In genomic region chr2:27582695-27583389, GRCh38 we compare ENCODE assay signal across 8 cellular contexts. TPM values are rescaled to one million over a fixed set of nuclear protein-coding genes. Genes with fewer than 3 reads are reported as not detected.
DNase-seq lines count a peak whose midpoint lies in the region; ATAC-seq and TF ChIP-seq lines count a peak whose summit lies in the region.

ZNF512 (plus strand) TSS chr2:27583042; CDS start chr2:27583113, 71 bp downstream.

- POLR2A ChIA-PET in CD4-positive, alpha-beta T cell (lab: Charles Lee): interaction anchor here (0.7 to 1.5 kb wide), 5 partner anchors 46 to 1549 kb away, joined by 3 to 5 read pairs (median 3); partner anchors contain the start of genes CCDC121, GPN1, NRBP1 and RAB10
- POLR2A ChIA-PET in activated CD4-positive, alpha-beta memory T cell treated with anti-CD3 and anti-CD28 coated beads, Interleukin-2, amount 10 ng/mL, durations not matched to agents 7 days and 5 days (lab: Charles Lee): interaction anchor here (0.7 to 2.2 kb wide), 8 partner anchors 8 to 261 kb away, joined by 3 to 17 read pairs (median 4); partner anchors contain the start of genes CCDC121, GPN1, NRBP1 and SLC4A1AP

- no peaks in the 10 kb centered on the region for H3K27me3 ChIP-seq in CD4-positive, alpha-beta T cell (ENCODE audit: control insufficient read depth, insufficient read depth, low read length)
- no peaks in the 10 kb centered on the region for H3K27me3 ChIP-seq in lower lobe of right lung (ENCODE audit: low read depth)

- H3K4me1 Mint-ChIP-seq in CD4-positive, alpha-beta T cell (ENCODE audit: low read depth): peaks cover 54% of the 10 kb centered on the region
- peaks cover 49% of the 10 kb centered on the region for H3K4me1 Mint-ChIP-seq in activated CD4-positive, alpha-beta memory T cell treated with anti-CD3 and anti-CD28 coated beads, Interleukin-2, amount 10 ng/mL, durations not matched to agents 7 days and 5 days

- peaks cover 42% of the 10 kb centered on the region for H3K36me3 Mint-ChIP-seq in CD4-positive, alpha-beta T cell (ENCODE audit: low read depth)
- peaks cover 39% of the 10 kb centered on the region for H3K36me3 Mint-ChIP-seq in activated CD4-positive, alpha-beta memory T cell treated with anti-CD3 and anti-CD28 coated beads, Interleukin-2, amount 10 ng/mL, durations not matched to agents 7 days and 5 days (ENCODE audit: low read depth)

- H3K27me3 Mint-ChIP-seq in CD4-positive, alpha-beta T cell: no peaks in the 10 kb centered on the region
- peaks cover 7% of the 10 kb centered on the region for H3K27me3 Mint-ChIP-seq in activated CD4-positive, alpha-beta memory T cell treated with anti-CD3 and anti-CD28 coated beads, Interleukin-2, amount 10 ng/mL, durations not matched to agents 7 days and 5 days

- peak within 1 kb of the TSS; percentile 92 for H3K27ac Mint-ChIP-seq in CD4-positive, alpha-beta T cell
- H3K27ac Mint-ChIP-seq in activated CD4-positive, alpha-beta memory T cell treated with anti-CD3 and anti-CD28 coated beads, Interleukin-2, amount 10 ng/mL, durations not matched to agents 7 days and 5 days: peak within 1 kb of the TSS; percentile 91

- H3K9me3 ChIP-seq in CD4-positive, alpha-beta T cell (ENCODE audit: control insufficient read depth, low read length): peaks cover 10% of the 10 kb centered on the region
- H3K9me3 ChIP-seq in lower lobe of right lung: no peaks in the 10 kb centered on the region

- peak within 1 kb of the TSS; percentile 56 for H3K27ac ChIP-seq in CD4-positive, alpha-beta T cell (ENCODE audit: low read depth, low read length)
- peak within 1 kb of the TSS; percentile 75 for H3K27ac ChIP-seq in lower lobe of right lung

- peaks cover 22% of the 10 kb centered on the region for H3K4me1 ChIP-seq in lower lobe of right lung

- intact Hi-C loops in CD4-positive, alpha-beta T cell (cut with DNase I, micrococcal nuclease): loop anchor here (1.0 to 10.0 kb wide), 7 partner anchors 44 to 261 kb away; partner anchors contain the start of genes CCDC121 (in 2 of the 2), GPN1 (in 2 of the 2), IFT172 (in 1 of the 2) and MPV17 (in 1 of the 2)
- intact Hi-C loops in lower lobe of right lung (cut with DNase I): no loop called here

- CTCF ChIA-PET in CD4-positive, alpha-beta T cell (lab: Charles Lee): no interaction called here
- CTCF ChIA-PET in activated CD4-positive, alpha-beta memory T cell treated with anti-CD3 and anti-CD28 coated beads, Interleukin-2, amount 10 ng/mL, durations not matched to agents 7 days and 5 days (lab: Charles Lee): no interaction called here

- peak; percentile 53 to 72 (median 67) for DNase-seq in CD4-positive, alpha-beta T cell
- DNase-seq in NCI-H774 (lab: John Stamatoyannopoulos, UW) (peak; percentile 94), lower lobe of right lung (peak; percentile 95)
- DNase-seq in activated CD4-positive, alpha-beta memory T cell treated with anti-CD3 and anti-CD28 coated beads, Interleukin-2, amount 10 ng/mL, durations not matched to agents 7 days and 5 days: peak; percentile 89
- DNase-seq in effector CD8-positive, alpha-beta T cell (lab: John Stamatoyannopoulos, UW): peak; percentile 75
- peak; percentile 38 to 55 (median 50) for DNase-seq in stimulated activated CD4-positive, alpha-beta T cell treated with anti-CD3 and anti-CD28 coated beads, TNF-alpha, amount 100 ng/mL, for 1 hour (ENCODE audit: low read depth in 3 of 3, low spot score in 1 of 3)

- no peak for TF ChIP-seq CTCF in CD4-positive, alpha-beta T cell (IDR thresholded peaks at IDR 0.05)
- TF ChIP-seq CTCF in lower lobe of right lung (IDR thresholded peaks at IDR 0.05): no peak

- peak within 1 kb of the TSS; percentile 94 for H3K4me3 Mint-ChIP-seq in CD4-positive, alpha-beta T cell
- H3K4me3 Mint-ChIP-seq in activated CD4-positive, alpha-beta memory T cell treated with anti-CD3 and anti-CD28 coated beads, Interleukin-2, amount 10 ng/mL, durations not matched to agents 7 days and 5 days: peak within 1 kb of the TSS; percentile 99

- peak; percentile 81 for ATAC-seq in CD4-positive, alpha-beta T cell (ENCODE audit: poor library complexity)
- ATAC-seq in GM19397 (IDR thresholded peaks at IDR 0.05; ENCODE audit: unreplicated experiment): peak; percentile 94
- peak; percentile 82 for ATAC-seq in HG03565 (IDR thresholded peaks at IDR 0.05; ENCODE audit: unreplicated experiment)
- ATAC-seq in lower lobe of right lung: peak; percentile 97 to 98

- H3K36me3 ChIP-seq in lower lobe of right lung: no peaks in the 10 kb centered on the region

- H3K4me3 ChIP-seq in lower lobe of right lung: peak within 1 kb of the TSS; percentile 81

- H3K9me3 Mint-ChIP-seq in CD4-positive, alpha-beta T cell: peaks cover 7% of the 10 kb centered on the region
- no peaks in the 10 kb centered on the region for H3K9me3 Mint-ChIP-seq in activated CD4-positive, alpha-beta memory T cell treated with anti-CD3 and anti-CD28 coated beads, Interleukin-2, amount 10 ng/mL, durations not matched to agents 7 days and 5 days

RNA-seq across cellular contexts. Expression of gene ZNF512, which starts in this region (rescaled TPM):
- total RNA-seq in CD4-positive, alpha-beta T cell: 10 to 100 TPM; 13.6 to 14.1 TPM
- total RNA-seq in activated CD4-positive, alpha-beta memory T cell treated with anti-CD3 and anti-CD28 coated beads, Interleukin-2, amount 10 ng/mL, durations not matched to agents 7 days and 5 days: 10 to 100 TPM; 31.4 to 34.0 TPM
- total RNA-seq in lower lobe of right lung: 29.5 TPM

Comparison
In these comparisons a context has a peak if more than half of its experiments do, and no peak if none do; other contexts are left out.
1. Peak in every context shown above with its lines: DNase-seq, ATAC-seq, H3K4me3 ChIP-seq and H3K27ac ChIP-seq.